In genomic region chr10:91635401-91636400, GRCh38 we compare ENCODE assay signal across 1 cellular context.
A peak's percentile ranks its signal among the peaks of the same experiment; 100 is the strongest.
TF ChIP-seq lines count a peak whose summit lies in the region.

No MANE protein-coding gene starts in this region.

TF ChIP-seq in K562, 482 proteins besides CTCF, POLR2A, EP300 and RAD21 (continued from another document and continues in another):
- TF ChIP-seq THRA (IDR thresholded peaks at IDR 0.05): no peak
- peak; percentile 95 for TF ChIP-seq ARID2 (IDR thresholded peaks at IDR 0.05)
- TF ChIP-seq CHD7 (IDR thresholded peaks at IDR 0.05; ENCODE audit: low read depth, low read length): no peak
- 0 out of 4 replicates have a peak, but pooled peaks of 1 of the 2 experiments have one; percentile 24 for TF ChIP-seq MAZ (CRISPR knock-in tag; conservative IDR thresholded peaks at IDR 0.05 in 1 of 2, IDR thresholded peaks at IDR 0.05 in 1 of 2)
- peak; percentile 75 for TF ChIP-seq ZNF592 (IDR thresholded peaks at IDR 0.05)
- no peak for TF ChIP-seq JUND (IDR thresholded peaks at IDR 0.05; ENCODE audit: borderline replicate concordance, low read depth, low read length)
- TF ChIP-seq JUND (tag; IDR thresholded peaks at IDR 0.05; ENCODE audit: borderline replicate concordance, low read depth, low read length): peak; percentile 25; the same call in 1 of the 3 replicates
- no peak for TF ChIP-seq HNRNPL (IDR thresholded peaks at IDR 0.05; ENCODE audit: low read depth, low read length)
- no peak for TF ChIP-seq ZNF282 (CRISPR knock-in tag; IDR thresholded peaks at IDR 0.05)
- no peak for TF ChIP-seq BRF1 (IDR thresholded peaks at IDR 0.05; ENCODE audit: borderline replicate concordance, extremely low read depth, insufficient read length)
- TF ChIP-seq SMC3 (conservative IDR thresholded peaks at IDR 0.05; ENCODE audit: insufficient read depth, low read depth, low read length): peak; percentile 88
- no peak for TF ChIP-seq UBTF (IDR thresholded peaks at IDR 0.05; ENCODE audit: borderline replicate concordance in 1 of 2, low read depth in 2 of 2, low read length in 2 of 2)
- TF ChIP-seq CREB3 (tag; conservative IDR thresholded peaks at IDR 0.05; ENCODE audit: low read depth): no peak
- TF ChIP-seq NFRKB (IDR thresholded peaks at IDR 0.05; ENCODE audit: low read depth): no peak
- no peak for TF ChIP-seq ARNT (IDR thresholded peaks at IDR 0.05)
- TF ChIP-seq POU5F1 (IDR thresholded peaks at IDR 0.05; ENCODE audit: borderline replicate concordance, low read depth, low read length, partially characterized antibody): no peak
- no peak for TF ChIP-seq ZNF764 (CRISPR knock-in tag; IDR thresholded peaks at IDR 0.05; ENCODE audit: low read depth)
- no peak for TF ChIP-seq FUS (optimal IDR thresholded peaks at IDR 0.05; ENCODE audit: low read depth, low read length)
- TF ChIP-seq HINFP (tag; conservative IDR thresholded peaks at IDR 0.05; ENCODE audit: low read depth): no peak
- no peak for TF ChIP-seq TBL1XR1 (IDR thresholded peaks at IDR 0.05; ENCODE audit: low read length in 2 of 2)
- peak; percentile 62; the same call in 1 of the 2 replicates for TF ChIP-seq CC2D1A (IDR thresholded peaks at IDR 0.05)
- TF ChIP-seq DEAF1 (CRISPR knock-in tag; IDR thresholded peaks at IDR 0.05): peak; percentile 83; the same call in 1 of the 2 replicates
- TF ChIP-seq L3MBTL2 (IDR thresholded peaks at IDR 0.05): peak; percentile 63
